In genomic region chr1:93615201-93616150, GRCh38 we compare ENCODE assay signal across 9 cellular contexts.
DNase-seq lines count a peak whose midpoint lies in the region; ATAC-seq and TF ChIP-seq lines count a peak whose summit lies in the region.
"Had no signal": no experiment of that assay in that cellular context is flagged by ENCODE, and none has a peak within 500 bp of the region (broad histone marks: within the 10 kb centered on the region; RNA-seq: fewer than 3 reads in every experiment).

No MANE protein-coding gene starts in this region.

- peak overlapping the region; percentile 90 for H3K27ac Mint-ChIP-seq in chondrocyte (ENCODE audit: unreplicated experiment)

- DNase-seq in activated CD4-positive, alpha-beta T cell treated with anti-CD3 and anti-CD28 coated beads for 24 hours (ENCODE audit: low read depth in 2 of 2): peak; percentile 45 to 47
- DNase-seq in activated CD4-positive, alpha-beta T cell treated with anti-CD3 and anti-CD28 coated beads for 1 hour: no peak
- DNase-seq in Peyer's patch (peak in 2 of 3 donors; percentile 27 to 74), chondrocyte (ENCODE audit: low spot score) (no peak), osteoblast (ENCODE audit: insufficient read length, low spot score, missing footprints) (peak; percentile 89), posterior vena cava (ENCODE audit: low spot score) (no peak), SKM-1 treated with dmso at 0.1 percent for 144 hours (lab: John Stamatoyannopoulos, UW; ENCODE audit: unreplicated experiment) (no peak)

- H3K4me1 ChIP-seq in Peyer's patch: peaks cover 0 to 60% (median 18%) of the 10 kb centered on the region in 4 donors
- H3K4me1 ChIP-seq in osteoblast (ENCODE audit: insufficient read depth, low read length): peaks cover 64% of the 10 kb centered on the region

- H3K27me3 ChIP-seq in Peyer's patch: no peaks in the 10 kb centered on the region
- H3K27me3 ChIP-seq in osteoblast (ENCODE audit: insufficient read depth, low read length): no peaks in the 10 kb centered on the region
- H3K27me3 ChIP-seq: BLaER1 had no signal

- H3K27me3 Mint-ChIP-seq in chondrocyte (ENCODE audit: low read depth): no peaks in the 10 kb centered on the region

- H3K9me3 Mint-ChIP-seq in chondrocyte (ENCODE audit: low read depth): no peaks in the 10 kb centered on the region

- H2AFZ ChIP-seq in osteoblast (ENCODE audit: low read length): no peak overlapping the region

- H3K36me3 Mint-ChIP-seq in chondrocyte (ENCODE audit: low read depth): no peaks in the 10 kb centered on the region

- H3K79me2 ChIP-seq in osteoblast (ENCODE audit: insufficient read depth, low read length): peaks cover 88% of the 10 kb centered on the region

- ATAC-seq in HG02798 (IDR thresholded peaks at IDR 0.05; ENCODE audit: poor library complexity, unreplicated experiment): peak; percentile 81

- H4K20me1 ChIP-seq in osteoblast (ENCODE audit: insufficient read depth, low read length): peaks cover 3% of the 10 kb centered on the region

- H3K4me2 ChIP-seq in osteoblast (ENCODE audit: insufficient read depth, low read length): peak overlapping the region; percentile 73
- H3K4me2 ChIP-seq: BLaER1 had no signal

- no peak overlapping the region for H3K4me3 ChIP-seq in Peyer's patch
- peak overlapping the region; percentile 27 for H3K4me3 ChIP-seq in osteoblast (ENCODE audit: insufficient read depth, low read length)
- H3K4me3 ChIP-seq: BLaER1 had no signal

- intact Hi-C loops in posterior vena cava (cut with DNase I): no loop called here

- H3K4me3 Mint-ChIP-seq in chondrocyte (ENCODE audit: unreplicated experiment): no peak overlapping the region

- no peaks in the 10 kb centered on the region for H3K36me3 ChIP-seq in Peyer's patch
- no peaks in the 10 kb centered on the region for H3K36me3 ChIP-seq in osteoblast (ENCODE audit: insufficient read depth, low read length)

- H3K9me3 ChIP-seq in Peyer's patch (no peaks in the 10 kb centered on the region), osteoblast (ENCODE audit: low read depth, low read length) (no peaks in the 10 kb centered on the region)
- H3K9me3 ChIP-seq: BLaER1 had no signal

- TF ChIP-seq CTCF in Peyer's patch (IDR thresholded peaks at IDR 0.05) (no peak), chondrocyte (IDR thresholded peaks at IDR 0.05) (no peak), osteoblast (IDR thresholded peaks at IDR 0.05; ENCODE audit: extremely low read depth, low read depth, low read length) (no peak)

- TF ChIP-seq POLR2A in Peyer's patch (IDR thresholded peaks at IDR 0.05): no peak

- H3K27ac ChIP-seq in Peyer's patch (peak overlapping the region in 3 of 4 donors; percentile 39 to 95 (median 77)), osteoblast (ENCODE audit: low read depth, low read length) (peak overlapping the region; percentile 98)
- H3K27ac ChIP-seq: BLaER1 had no signal

- H3K4me1 Mint-ChIP-seq in chondrocyte (ENCODE audit: low read depth): peaks cover 85% of the 10 kb centered on the region

Comparison
In these comparisons a context has a peak if more than half of its experiments do, and no peak if none do; other contexts are left out.
1. DNase-seq: peak in activated CD4-positive, alpha-beta T cell treated with anti-CD3 and anti-CD28 coated beads for 24 hours (2 of 2), Peyer's patch (2 of 3) and osteoblast (single experiment); none in activated CD4-positive, alpha-beta T cell treated with anti-CD3 and anti-CD28 coated beads for 1 hour (single experiment), chondrocyte (single experiment), posterior vena cava (single experiment) and SKM-1 treated with dmso at 0.1 percent for 144 hours (single experiment).